Comparison of ENCODE assay signal across 27 cellular contexts in the genomic region with DNA sequence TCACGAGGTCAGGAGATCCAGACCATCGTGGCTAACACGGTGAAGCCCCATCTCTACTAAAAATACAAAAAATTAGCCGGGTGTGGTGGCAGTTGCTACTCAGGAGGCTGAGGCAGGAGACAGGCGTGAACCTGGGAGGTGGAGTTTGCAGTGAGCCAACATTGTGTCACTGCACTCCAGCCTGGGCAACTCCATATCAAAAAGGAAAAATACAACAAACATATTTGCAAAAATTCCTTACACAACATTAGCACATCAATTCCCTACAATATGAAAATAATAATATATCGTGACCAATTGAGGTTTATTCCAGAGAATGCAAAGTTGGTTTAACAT.
"Had no signal": no experiment of that assay in that cellular context is flagged by ENCODE, and none has a peak within 500 bp of the region (broad histone marks: within the 10 kb centered on the region; RNA-seq: fewer than 3 reads in every experiment).

No MANE protein-coding gene starts in this region.

- H3K27ac ChIP-seq: colonic mucosa, foreskin keratinocyte, gastroesophageal sphincter, heart right ventricle, left lung, ovary, psoas muscle, sigmoid colon, stomach, thyroid gland had no signal

- H3K9me3 Mint-ChIP-seq: dendritic cell treated with granulocyte-macrophage colony-stimulating factor and Interleukin-4, amounts not matched to agents 40 ng/mL and 50 ng/mL, for 4 days; endodermal cell; stimulated activated effector memory CD8-positive, alpha-beta T cell treated with anti-CD3 and anti-CD28 coated beads, Interleukin-12 subunit alpha, Interleukin-12 subunit beta, amount 100 ng/mL, for 72 hours had no signal

- H3K36me3 ChIP-seq: colonic mucosa, gastroesophageal sphincter, heart right ventricle, left lung, ovary, sigmoid colon, stomach, thyroid gland had no signal

- FAIRE-seq: islet of Langerhans had no signal

- H3K4me3 Mint-ChIP-seq: dendritic cell treated with granulocyte-macrophage colony-stimulating factor and Interleukin-4, amounts not matched to agents 40 ng/mL and 50 ng/mL, for 4 days; endodermal cell; naive thymus-derived CD8-positive, alpha-beta T cell; stimulated activated effector memory CD8-positive, alpha-beta T cell treated with anti-CD3 and anti-CD28 coated beads, Interleukin-12 subunit alpha, Interleukin-12 subunit beta, amount 100 ng/mL, for 72 hours had no signal

- DNase-seq: colonic mucosa; effector CD8-positive, alpha-beta T cell; endodermal cell; erythroblast; heart right ventricle; hippocampal formation; left cardiac atrium; left lung; mesendoderm; midbrain; naive thymus-derived CD8-positive, alpha-beta T cell; occipital lobe; ovary; posterior cingulate gyrus; psoas muscle; right cardiac atrium; sigmoid colon; stimulated activated CD4-positive, alpha-beta T cell treated with anti-CD3 and anti-CD28 coated beads, Interleukin-2, amount 100 ng/mL, for 24 hours; stimulated activated CD4-positive, alpha-beta T cell treated with anti-CD3 and anti-CD28 coated beads, Interleukin-4, amount 100 ng/mL, for 24 hours; stimulated activated naive CD4-positive, alpha-beta T cell treated with Interleukin-2 at 50 U/mL for 16 hours; stomach; thyroid gland had no signal

- ATAC-seq: gastroesophageal sphincter; heart right ventricle; left cardiac atrium; left lung; naive thymus-derived CD8-positive, alpha-beta T cell; psoas muscle; right cardiac atrium; stimulated activated effector memory CD8-positive, alpha-beta T cell treated with anti-CD3 and anti-CD28 coated beads, Interleukin-12 subunit alpha, Interleukin-12 subunit beta, amount 100 ng/mL, for 72 hours had no signal

- H3K27ac Mint-ChIP-seq: dendritic cell treated with granulocyte-macrophage colony-stimulating factor and Interleukin-4, amounts not matched to agents 40 ng/mL and 50 ng/mL, for 4 days; endodermal cell; naive thymus-derived CD8-positive, alpha-beta T cell; stimulated activated effector memory CD8-positive, alpha-beta T cell treated with anti-CD3 and anti-CD28 coated beads, Interleukin-12 subunit alpha, Interleukin-12 subunit beta, amount 100 ng/mL, for 72 hours had no signal

- H3K9me3 ChIP-seq: colonic mucosa, ovary, psoas muscle, sigmoid colon, stomach, thyroid gland had no signal

- H3K4me1 Mint-ChIP-seq: endodermal cell; naive thymus-derived CD8-positive, alpha-beta T cell; stimulated activated effector memory CD8-positive, alpha-beta T cell treated with anti-CD3 and anti-CD28 coated beads, Interleukin-12 subunit alpha, Interleukin-12 subunit beta, amount 100 ng/mL, for 72 hours had no signal

- H3K4me3 ChIP-seq: colonic mucosa, gastroesophageal sphincter, heart right ventricle, left lung, ovary, psoas muscle, sigmoid colon, stomach, thyroid gland had no signal

- H3K27me3 ChIP-seq: colonic mucosa, left lung, ovary, sigmoid colon, thyroid gland had no signal

- H3K4me1 ChIP-seq: colonic mucosa, foreskin keratinocyte, gastroesophageal sphincter, heart right ventricle, left lung, psoas muscle, sigmoid colon, stomach, thyroid gland had no signal
